ENCODE assay signal across 1 cellular context in genomic region chr17:77394540-77395295, GRCh38.
A peak's percentile ranks its signal among the peaks of the same experiment; 100 is the strongest.
TF ChIP-seq lines count a peak whose summit lies in the region.

No MANE protein-coding gene starts in this region.

TF ChIP-seq in HepG2, 621 proteins besides CTCF, POLR2A, EP300 and RAD21 (continued from another document and continues in another):
- TF ChIP-seq ZNF337 (CRISPR knock-in tag; IDR thresholded peaks at IDR 0.05; ENCODE audit: borderline replicate concordance, low read depth) (no peak; the same call in 1 of the 2 replicates), ZBTB7B (CRISPR knock-in tag; IDR thresholded peaks at IDR 0.05) (peak; percentile 90), ZNF780A (CRISPR knock-in tag; IDR thresholded peaks at IDR 0.05) (no peak), ZNF460 (CRISPR knock-in tag; IDR thresholded peaks at IDR 0.05; ENCODE audit: borderline replicate concordance) (no peak), MNT (IDR thresholded peaks at IDR 0.05) (no peak), PAX8 (CRISPR knock-in tag; IDR thresholded peaks at IDR 0.05; ENCODE audit: borderline replicate concordance) (no peak), RORA (CRISPR knock-in tag; IDR thresholded peaks at IDR 0.05) (no peak), ZNF484 (CRISPR knock-in tag; IDR thresholded peaks at IDR 0.05; ENCODE audit: borderline replicate concordance, low read depth) (no peak), MBD4 (IDR thresholded peaks at IDR 0.05; ENCODE audit: borderline replicate concordance, low read length) (no peak), XBP1 (CRISPR knock-in tag; IDR thresholded peaks at IDR 0.05) (no peak), DDIT3 (CRISPR knock-in tag; IDR thresholded peaks at IDR 0.05) (no peak), NBN (conservative IDR thresholded peaks at IDR 0.05) (no peak), CSRNP2 (CRISPR knock-in tag; conservative IDR thresholded peaks at IDR 0.05; ENCODE audit: low read depth) (no peak), RBAK (CRISPR knock-in tag; IDR thresholded peaks at IDR 0.05) (no peak), NR2C2 (CRISPR knock-in tag; IDR thresholded peaks at IDR 0.05; ENCODE audit: borderline replicate concordance) (peak; percentile 77; the same call in 1 of the 2 replicates), NONO (IDR thresholded peaks at IDR 0.05) (no peak), NONO (CRISPR knock-in tag; conservative IDR thresholded peaks at IDR 0.05) (peak; percentile 85), ZNF235 (CRISPR knock-in tag; IDR thresholded peaks at IDR 0.05; ENCODE audit: borderline replicate concordance) (no peak), ZUFSP (CRISPR knock-in tag; IDR thresholded peaks at IDR 0.05; ENCODE audit: borderline replicate concordance) (no peak), POGK (CRISPR knock-in tag; conservative IDR thresholded peaks at IDR 0.05) (no peak; the same call in 1 of the 2 replicates), ZNF274 (CRISPR knock-in tag; IDR thresholded peaks at IDR 0.05) (no peak), ZNF891 (CRISPR knock-in tag; IDR thresholded peaks at IDR 0.05) (no peak), ZNF556 (CRISPR knock-in tag; IDR thresholded peaks at IDR 0.05; ENCODE audit: borderline replicate concordance) (0 out of 2 replicates have a peak, but pooled peaks have one; percentile 29), NRL (CRISPR knock-in tag; IDR thresholded peaks at IDR 0.05; ENCODE audit: borderline replicate concordance) (no peak), TBX3 (IDR thresholded peaks at IDR 0.05; ENCODE audit: borderline replicate concordance) (no peak), ZNF570 (CRISPR knock-in tag; IDR thresholded peaks at IDR 0.05; ENCODE audit: borderline replicate concordance) (no peak), ATAD3A (CRISPR knock-in tag; IDR thresholded peaks at IDR 0.05) (no peak), REL (CRISPR knock-in tag; conservative IDR thresholded peaks at IDR 0.05) (no peak), FOXA1 (IDR thresholded peaks at IDR 0.05) (no peak), FOXA1 (CRISPR knock-in tag; IDR thresholded peaks at IDR 0.05) (peak; percentile 74), ZNF260 (CRISPR knock-in tag; IDR thresholded peaks at IDR 0.05; ENCODE audit: borderline replicate concordance, low read depth) (no peak), ZNF510 (CRISPR knock-in tag; IDR thresholded peaks at IDR 0.05; ENCODE audit: low read depth) (no peak), AFF4 (CRISPR knock-in tag; IDR thresholded peaks at IDR 0.05) (no peak), ARNTL (CRISPR knock-in tag; IDR thresholded peaks at IDR 0.05) (peak; percentile 78), ZHX1 (CRISPR knock-in tag; IDR thresholded peaks at IDR 0.05; ENCODE audit: low read depth) (peak; percentile 68; the same call in 1 of the 2 replicates), MED8 (CRISPR knock-in tag; IDR thresholded peaks at IDR 0.05; ENCODE audit: insufficient replicate concordance) (peak; percentile 44), SMAD1 (CRISPR knock-in tag; IDR thresholded peaks at IDR 0.05; ENCODE audit: borderline replicate concordance, low read depth) (no peak), ZHX2 (IDR thresholded peaks at IDR 0.05; ENCODE audit: low read depth) (no peak), ZHX2 (CRISPR knock-in tag; IDR thresholded peaks at IDR 0.05; ENCODE audit: borderline replicate concordance) (no peak), ATF4 (CRISPR knock-in tag; IDR thresholded peaks at IDR 0.05) (peak in 1 of 2 experiments; percentile 35; a peak in 1 of 4 replicates), ZNF17 (CRISPR knock-in tag; IDR thresholded peaks at IDR 0.05) (no peak), ZZZ3 (CRISPR knock-in tag; IDR thresholded peaks at IDR 0.05; ENCODE audit: borderline replicate concordance) (no peak), DR1 (CRISPR knock-in tag; IDR thresholded peaks at IDR 0.05) (no peak; the same call in 1 of the 2 replicates), HIVEP1 (CRISPR knock-in tag; IDR thresholded peaks at IDR 0.05) (no peak; the same call in 1 of the 2 replicates), RFX5 (IDR thresholded peaks at IDR 0.05; ENCODE audit: low read depth, low read length) (no peak)
